Comparison of ENCODE assay signal across 17 cellular contexts in genomic region chr6:144715344-144715743, GRCh38.
DNase-seq lines count a peak whose midpoint lies in the region; ATAC-seq and TF ChIP-seq lines count a peak whose summit lies in the region.
"Had no signal": no experiment of that assay in that cellular context is flagged by ENCODE, and none has a peak within 500 bp of the region (broad histone marks: within the 10 kb centered on the region; RNA-seq: fewer than 3 reads in every experiment).

No MANE protein-coding gene starts in this region.

- peak overlapping the region; percentile 82 for H3K4me2 ChIP-seq in KMS-11
- H3K4me2 ChIP-seq: BLaER1 treated with 17β-estradiol and CSF1 and Interleukin-3, amounts not matched to agents 10 nM and 100 nM had no signal

- H3K4me3 ChIP-seq in KMS-11 (IDR thresholded peaks at IDR 0.05; ENCODE audit: insufficient read depth, low read depth, low read length), result no peak overlapping the region
- H3K4me3 ChIP-seq: BLaER1 treated with 17β-estradiol and CSF1 and Interleukin-3, amounts not matched to agents 10 nM and 100 nM; gastrocnemius medialis; sigmoid colon had no signal

- H3K4me1 ChIP-seq in KMS-11 (ENCODE audit: low read depth, poor library complexity, severe bottlenecking), result peaks cover 37% of the 10 kb centered on the region
- H3K4me1 ChIP-seq: BLaER1 treated with 17β-estradiol and CSF1 and Interleukin-3, amounts not matched to agents 10 nM and 100 nM had no signal

- no peaks in the 10 kb centered on the region for H4K20me1 ChIP-seq in KMS-11 (ENCODE audit: insufficient read depth)

- no peaks in the 10 kb centered on the region for H3K36me3 ChIP-seq in KMS-11 (ENCODE audit: insufficient read depth)
- H3K36me3 ChIP-seq: gastrocnemius medialis, sigmoid colon had no signal

- H3K27ac ChIP-seq in KMS-11, result peak overlapping the region; percentile 80
- H3K27ac ChIP-seq: BLaER1 treated with 17β-estradiol and CSF1 and Interleukin-3, amounts not matched to agents 10 nM and 100 nM; gastrocnemius medialis; sigmoid colon had no signal

- TF ChIP-seq CTCF in KMS-11 (conservative IDR thresholded peaks at IDR 0.05; ENCODE audit: low read depth, low read length), result no peak

- no peaks in the 10 kb centered on the region for H3K79me2 ChIP-seq in KMS-11 (ENCODE audit: insufficient read depth, low read depth)

- peak overlapping the region; percentile 41; the same call in 1 of the 2 replicates for H3K9ac ChIP-seq in KMS-11
- H3K9ac ChIP-seq: BLaER1 treated with 17β-estradiol and CSF1 and Interleukin-3, amounts not matched to agents 10 nM and 100 nM had no signal

- peak overlapping the region; percentile 65; the same call in 1 of the 2 replicates for H2AFZ ChIP-seq in KMS-11 (ENCODE audit: low read depth)

- no peaks in the 10 kb centered on the region for H3K27me3 ChIP-seq in KMS-11 (ENCODE audit: insufficient read depth, low read depth)
- H3K27me3 ChIP-seq: BLaER1 treated with 17β-estradiol and CSF1 and Interleukin-3, amounts not matched to agents 10 nM and 100 nM; gastrocnemius medialis; sigmoid colon had no signal

- peak; percentile 99 for ATAC-seq in GM18867 (IDR thresholded peaks at IDR 0.05; ENCODE audit: unreplicated experiment)
- peak; percentile 85 for ATAC-seq in GM21447 (IDR thresholded peaks at IDR 0.05; ENCODE audit: unreplicated experiment)
- ATAC-seq: gastrocnemius medialis, Right ventricle myocardium inferior had no signal

- DNase-seq in kidney tubule cell (ENCODE audit: low spot score), result peak; percentile 12
- DNase-seq in NCI-H1092 treated with DMSO at 0.1 percent for 48 hours (lab: John Stamatoyannopoulos, UW), result no peak
- no peak for DNase-seq in NCI-H2107 treated with DMSO at 0.1 percent for 48 hours (lab: John Stamatoyannopoulos, UW; ENCODE audit: unreplicated experiment)
- DNase-seq in COR-L47 (lab: John Stamatoyannopoulos, UW), result no peak
- no peak for DNase-seq in SW 1271 (lab: John Stamatoyannopoulos, UW)
- DNase-seq: effector memory CD4-positive, alpha-beta T cell; EL; gastrocnemius medialis; GOT3; NCI-H1694; sigmoid colon; substantia nigra had no signal
